17 cellular contexts compared by ENCODE assay signal in genomic region chr10:12934777-12935176, GRCh38.
DNase-seq lines count a peak whose midpoint lies in the region; ATAC-seq and TF ChIP-seq lines count a peak whose summit lies in the region.
"Had no signal": no experiment of that assay in that cellular context is flagged by ENCODE, and none has a peak within 500 bp of the region (broad histone marks: within the 10 kb centered on the region; RNA-seq: fewer than 3 reads in every experiment).

No MANE protein-coding gene starts in this region.

- H3K36me3 ChIP-seq in kidney epithelial cell (ENCODE audit: control insufficient read depth, insufficient read depth, low read length) (no peaks in the 10 kb centered on the region), esophagus squamous epithelium (no peaks in the 10 kb centered on the region)
- H3K36me3 ChIP-seq: neutrophil had no signal

- no peak overlapping the region for H3K4me3 ChIP-seq in cardiac fibroblast (replicated peaks in 1 of 2; ENCODE audit: low read depth in 2 of 2, low read length in 2 of 2)
- no peak overlapping the region for H3K4me3 ChIP-seq in kidney epithelial cell (ENCODE audit: low read depth, low read length)
- H3K4me3 ChIP-seq in esophagus squamous epithelium = no peak overlapping the region

- no peak for TF ChIP-seq POLR2A in esophagus squamous epithelium (IDR thresholded peaks at IDR 0.05)

- peaks cover 0 to 5% (median 0%) of the 10 kb centered on the region in 3 donors for H3K4me1 ChIP-seq in esophagus squamous epithelium

- no peak for TF ChIP-seq CTCF in cardiac fibroblast (IDR thresholded peaks at IDR 0.05; ENCODE audit: low read depth, low read length)
- TF ChIP-seq CTCF in kidney epithelial cell (IDR thresholded peaks at IDR 0.05; ENCODE audit: insufficient read depth, low read length, poor library complexity, severe bottlenecking) = no peak
- TF ChIP-seq CTCF in esophagus squamous epithelium (IDR thresholded peaks at IDR 0.05) = no peak

- intact Hi-C loops in esophagus squamous epithelium (cut with DNase I) = no loop called here

- no peaks in the 10 kb centered on the region for H3K9me3 ChIP-seq in esophagus squamous epithelium
- H3K9me3 ChIP-seq: neutrophil had no signal

- H3K27me3 ChIP-seq in kidney epithelial cell (ENCODE audit: control insufficient read depth, insufficient read depth, low read length) (no peaks in the 10 kb centered on the region), esophagus squamous epithelium (no peaks in the 10 kb centered on the region)
- H3K27me3 ChIP-seq: neutrophil had no signal

- ATAC-seq in GM18502 (IDR thresholded peaks at IDR 0.05; ENCODE audit: poor library complexity, unreplicated experiment) = no peak
- no peak for ATAC-seq in HG02759 (IDR thresholded peaks at IDR 0.05; ENCODE audit: unreplicated experiment)
- ATAC-seq: sciatic nerve had no signal

- WGBS in esophagus squamous epithelium, 2 donors = 53 to 71% methylated on average over 4 of the region's 4 CpGs

- H3K27ac ChIP-seq in esophagus squamous epithelium = no peak overlapping the region
- H3K27ac ChIP-seq: neutrophil had no signal

- DNase-seq in H4 (ENCODE audit: low spot score) (peak; percentile 80), NOMO-1 treated with DMSO at 0.1 percent for 48 hours (lab: John Stamatoyannopoulos, UW; ENCODE audit: unreplicated experiment) (peak; percentile 69), cardiac fibroblast (ENCODE audit: low read depth in 2 of 2) (peak; percentile 23 to 68), kidney epithelial cell (ENCODE audit: low read depth) (peak; percentile 2), esophagus squamous epithelium (lab: John Stamatoyannopoulos, UW) (no peak)
- DNase-seq in activated CD4-positive, alpha-beta T cell treated with anti-CD3 and anti-CD28 coated beads for 48 hours = no peak
- DNase-seq: activated gamma-delta T cell treated with Interleukin-2 at 50 U/mL for 16 hours; islet precursor cell; midbrain; NCI-H1105 treated with DMSO at 0.1 percent for 48 hours; NCI-H345; OCI-M1; stimulated activated CD4-positive, alpha-beta T cell treated with anti-CD3 and anti-CD28 coated beads, Interleukin-4, amount 100 ng/mL, for 24 hours had no signal

Comparison
In these comparisons a context has a peak if more than half of its experiments do, and no peak if none do; other contexts are left out.
1. DNase-seq: peak in H4 (single experiment), NOMO-1 treated with DMSO at 0.1 percent for 48 hours (single experiment), cardiac fibroblast (2 of 2) and kidney epithelial cell (single experiment); none in activated CD4-positive, alpha-beta T cell treated with anti-CD3 and anti-CD28 coated beads for 48 hours (single experiment) and esophagus squamous epithelium (single experiment).